Comparison of ENCODE assay signal across 15 cellular contexts in genomic region chr17:73799781-73800627, GRCh38.
"Had no signal": no experiment of that assay in that cellular context is flagged by ENCODE, and none has a peak within 500 bp of the region (broad histone marks: within the 10 kb centered on the region; RNA-seq: fewer than 3 reads in every experiment).

No MANE protein-coding gene starts in this region.

- FAIRE-seq: astrocyte, colon, keratinocyte had no signal

- H3K27me3 ChIP-seq: testis, upper lobe of left lung had no signal

- H3K27ac Mint-ChIP-seq: activated CD4-positive, alpha-beta memory T cell treated with anti-CD3 and anti-CD28 coated beads, Interleukin-2, amount 10 ng/mL, durations not matched to agents 7 days and 5 days; activated CD4-positive, alpha-beta T cell treated with anti-CD3 and anti-CD28 coated beads for 36 hours; activated naive CD4-positive, alpha-beta T cell treated with anti-CD3 and anti-CD28 coated beads, Interleukin-2, amount 10 ng/mL, durations not matched to agents 7 days and 5 days; activated T-cell treated with anti-CD3 and anti-CD28 coated beads, Interleukin-2, amount 50 U/mL, for 24 hours; naive thymus-derived CD8-positive, alpha-beta T cell had no signal

- H3K4me1 Mint-ChIP-seq: activated CD4-positive, alpha-beta memory T cell treated with anti-CD3 and anti-CD28 coated beads, Interleukin-2, amount 10 ng/mL, durations not matched to agents 7 days and 5 days; activated naive CD4-positive, alpha-beta T cell treated with anti-CD3 and anti-CD28 coated beads, Interleukin-2, amount 10 ng/mL, durations not matched to agents 7 days and 5 days had no signal

- H3K4me3 Mint-ChIP-seq: activated CD4-positive, alpha-beta memory T cell treated with anti-CD3 and anti-CD28 coated beads, Interleukin-2, amount 10 ng/mL, durations not matched to agents 7 days and 5 days; activated CD4-positive, alpha-beta T cell treated with anti-CD3 and anti-CD28 coated beads for 36 hours; activated naive CD4-positive, alpha-beta T cell treated with anti-CD3 and anti-CD28 coated beads, Interleukin-2, amount 10 ng/mL, durations not matched to agents 7 days and 5 days; activated T-cell treated with anti-CD3 and anti-CD28 coated beads, Interleukin-2, amount 50 U/mL, for 24 hours; naive thymus-derived CD8-positive, alpha-beta T cell had no signal

- H3K9me3 Mint-ChIP-seq: activated CD4-positive, alpha-beta memory T cell treated with anti-CD3 and anti-CD28 coated beads, Interleukin-2, amount 10 ng/mL, durations not matched to agents 7 days and 5 days; activated T-cell treated with anti-CD3 and anti-CD28 coated beads, Interleukin-2, amount 50 U/mL, for 24 hours had no signal

- H3K36me3 ChIP-seq: stomach, upper lobe of left lung had no signal

- H3K27me3 Mint-ChIP-seq: activated CD4-positive, alpha-beta T cell treated with anti-CD3 and anti-CD28 coated beads for 36 hours; activated T-cell treated with anti-CD3 and anti-CD28 coated beads, Interleukin-2, amount 50 U/mL, for 24 hours had no signal

- H3K36me3 Mint-ChIP-seq: activated naive CD4-positive, alpha-beta T cell treated with anti-CD3 and anti-CD28 coated beads, Interleukin-2, amount 10 ng/mL, durations not matched to agents 7 days and 5 days had no signal

- DNase-seq: activated CD4-positive, alpha-beta memory T cell treated with anti-CD3 and anti-CD28 coated beads, Interleukin-2, amount 10 ng/mL, durations not matched to agents 7 days and 5 days; activated CD4-positive, alpha-beta T cell treated with anti-CD3 and anti-CD28 coated beads for 36 hours; activated naive CD4-positive, alpha-beta T cell treated with anti-CD3 and anti-CD28 coated beads, Interleukin-2, amount 10 ng/mL, durations not matched to agents 7 days and 5 days; activated T-cell treated with anti-CD3 and anti-CD28 coated beads, Interleukin-2, amount 50 U/mL, for 24 hours; left ventricle myocardium superior; mesenchymal stem cell; naive thymus-derived CD8-positive, alpha-beta T cell; stimulated activated CD4-positive, alpha-beta T cell treated with anti-CD3 and anti-CD28 coated beads, Interleukin-1b, Interleukin-23, amount 100 ng/mL, for 48 hours; stomach; T-helper 2 cell; testis; upper lobe of left lung had no signal

- H3K4me3 ChIP-seq: stomach, testis, upper lobe of left lung had no signal
